Comparison of ENCODE assay signal across 11 cellular contexts in genomic region chr18:13377496-13377895, GRCh38.
DNase-seq lines count a peak whose midpoint lies in the region; ATAC-seq and TF ChIP-seq lines count a peak whose summit lies in the region.
"Had no signal": no experiment of that assay in that cellular context is flagged by ENCODE, and none has a peak within 500 bp of the region (broad histone marks: within the 10 kb centered on the region; RNA-seq: fewer than 3 reads in every experiment).

No MANE protein-coding gene starts in this region.

- no peaks in the 10 kb centered on the region for H3K9me3 ChIP-seq in CD4-positive, alpha-beta memory T cell (ENCODE audit: control insufficient read depth in 1 of 2, low read length in 2 of 2)
- no peaks in the 10 kb centered on the region for H3K9me3 ChIP-seq in right lobe of liver
- H3K9me3 ChIP-seq: SJSA1 had no signal

- CTCF ChIA-PET in CD4-positive, alpha-beta memory T cell (lab: Charles Lee; ENCODE audit: partially characterized antibody), result interaction anchor here (1.0 to 4.1 kb wide), 3 partner anchors 60 to 161 kb away, joined by 3 to 26 read pairs (median 4); no protein-coding TSS in a partner anchor
- CTCF ChIA-PET in activated CD8-positive, alpha-beta memory T cell treated with anti-CD3 and anti-CD28 coated beads, Interleukin-2, amount 10 ng/mL, durations not matched to agents 7 days and 5 days (lab: Charles Lee), result interaction anchor here (0.9 to 1.1 kb wide), 2 partner anchors 13 to 86 kb away, joined by 3 read pairs; no protein-coding TSS in a partner anchor

- intact Hi-C loops in CD4-positive, alpha-beta memory T cell (cut with micrococcal nuclease), result loop anchor here (1.0 to 5.0 kb wide), 6 partner anchors 59 to 350 kb away; partner anchors contain the start of genes FAM210A and RNMT
- intact Hi-C loops in right lobe of liver (cut with DNase I), result no loop called here

- H3K27me3 ChIP-seq in CD4-positive, alpha-beta memory T cell (ENCODE audit: insufficient read depth, low read length), result no peaks in the 10 kb centered on the region
- no peaks in the 10 kb centered on the region for H3K27me3 ChIP-seq in right lobe of liver
- H3K27me3 ChIP-seq: SJSA1 had no signal

- ATAC-seq in activated CD8-positive, alpha-beta memory T cell treated with anti-CD3 and anti-CD28 coated beads, Interleukin-2, amount 10 ng/mL, durations not matched to agents 7 days and 5 days, result no peak
- ATAC-seq in right lobe of liver, result peak in 3 of 4 donors; percentile 17 to 28 (median 23)

- H3K4me1 Mint-ChIP-seq in CD4-positive, alpha-beta memory T cell, result peaks cover 54 to 84% (median 72%) of the 10 kb centered on the region in 4 donors
- H3K4me1 Mint-ChIP-seq in activated CD8-positive, alpha-beta memory T cell treated with anti-CD3 and anti-CD28 coated beads, Interleukin-2, amount 10 ng/mL, durations not matched to agents 7 days and 5 days, result peaks cover 49% of the 10 kb centered on the region
- H3K4me1 Mint-ChIP-seq in HFFc6 (ENCODE audit: low read depth), result peaks cover 29% of the 10 kb centered on the region

- peak overlapping the region; percentile 37 to 91 (median 78) for H3K4me3 Mint-ChIP-seq in CD4-positive, alpha-beta memory T cell
- no peak overlapping the region for H3K4me3 Mint-ChIP-seq in activated CD8-positive, alpha-beta memory T cell treated with anti-CD3 and anti-CD28 coated beads, Interleukin-2, amount 10 ng/mL, durations not matched to agents 7 days and 5 days
- no peak overlapping the region for H3K4me3 Mint-ChIP-seq in HFFc6

- TF ChIP-seq CTCF in GM20000 (IDR thresholded peaks at IDR 0.05; ENCODE audit: extremely low read depth, missing control alignments) (no peak), right lobe of liver (IDR thresholded peaks at IDR 0.05) (no peak), HFFc6 (IDR thresholded peaks at IDR 0.05) (no peak), foreskin fibroblast (IDR thresholded peaks at IDR 0.05; ENCODE audit: low read depth, low read length) (no peak)

- H3K36me3 Mint-ChIP-seq in CD4-positive, alpha-beta memory T cell, result peaks cover 0 to 5% of the 10 kb centered on the region in 2 donors
- no peaks in the 10 kb centered on the region for H3K36me3 Mint-ChIP-seq in activated CD8-positive, alpha-beta memory T cell treated with anti-CD3 and anti-CD28 coated beads, Interleukin-2, amount 10 ng/mL, durations not matched to agents 7 days and 5 days
- H3K36me3 Mint-ChIP-seq in HFFc6 (ENCODE audit: low read depth), result no peaks in the 10 kb centered on the region

- TF ChIP-seq POLR2A in right lobe of liver (IDR thresholded peaks at IDR 0.05), result no peak

- 48% methylated on average over 3 of the region's 8 CpGs for WGBS in right lobe of liver (ENCODE audit: insufficient coverage, low coverage, low lambda C conversion rate, missing lambda C conversion rate)

- peaks cover 88% of the 10 kb centered on the region for H3K4me1 ChIP-seq in CD4-positive, alpha-beta memory T cell (ENCODE audit: insufficient read depth, low read length)
- H3K4me1 ChIP-seq in right lobe of liver, result peaks cover 0 to 14% (median 3%) of the 10 kb centered on the region in 4 donors

- peak in 4 of 5 donors; percentile 24 to 68 (median 46) for DNase-seq in CD4-positive, alpha-beta memory T cell
- DNase-seq in GM20000 (ENCODE audit: low spot score) (peak; percentile 25), right lobe of liver (no peak), SKM-1 treated with dmso at 0.1 percent for 144 hours (lab: John Stamatoyannopoulos, UW; ENCODE audit: unreplicated experiment) (no peak), HFFc6 (no peak), foreskin fibroblast (no peak), UCSD-AML1 (lab: John Stamatoyannopoulos, UW; ENCODE audit: unreplicated experiment) (no peak)
- DNase-seq in activated CD8-positive, alpha-beta memory T cell treated with anti-CD3 and anti-CD28 coated beads, Interleukin-2, amount 10 ng/mL, durations not matched to agents 7 days and 5 days, result no peak
- DNase-seq: GF-D8, NCI-H146 had no signal

- H3K9me3 Mint-ChIP-seq in CD4-positive, alpha-beta memory T cell, result no peaks in the 10 kb centered on the region
- no peaks in the 10 kb centered on the region for H3K9me3 Mint-ChIP-seq in activated CD8-positive, alpha-beta memory T cell treated with anti-CD3 and anti-CD28 coated beads, Interleukin-2, amount 10 ng/mL, durations not matched to agents 7 days and 5 days (ENCODE audit: low read depth)
- peaks cover 11% of the 10 kb centered on the region; the same call in 1 of the 2 replicates for H3K9me3 Mint-ChIP-seq in HFFc6

- H3K4me3 ChIP-seq in CD4-positive, alpha-beta memory T cell (ENCODE audit: low read length in 2 of 2), result peak overlapping the region; percentile 7 to 41
- H3K4me3 ChIP-seq in right lobe of liver (no peak overlapping the region), foreskin fibroblast (ENCODE audit: low read depth in 1 of 2, low read length in 2 of 2) (no peak overlapping the region)
- H3K4me3 ChIP-seq: SJSA1 had no signal

- no peaks in the 10 kb centered on the region for H3K27me3 Mint-ChIP-seq in CD4-positive, alpha-beta memory T cell
- H3K27me3 Mint-ChIP-seq in activated CD8-positive, alpha-beta memory T cell treated with anti-CD3 and anti-CD28 coated beads, Interleukin-2, amount 10 ng/mL, durations not matched to agents 7 days and 5 days, result peaks cover 3% of the 10 kb centered on the region
- H3K27me3 Mint-ChIP-seq in HFFc6 (ENCODE audit: insufficient read depth), result peaks cover 9% of the 10 kb centered on the region; the same call in 1 of the 2 replicates

- peak overlapping the region; percentile 76 for H3K27ac ChIP-seq in CD4-positive, alpha-beta memory T cell (ENCODE audit: low read depth, low read length)
- H3K27ac ChIP-seq in right lobe of liver, result no peak overlapping the region
- H3K27ac ChIP-seq: SJSA1 had no signal

- H3K36me3 ChIP-seq in CD4-positive, alpha-beta memory T cell (ENCODE audit: insufficient read depth, low read length), result no peaks in the 10 kb centered on the region
- no peaks in the 10 kb centered on the region for H3K36me3 ChIP-seq in right lobe of liver
- H3K36me3 ChIP-seq: SJSA1 had no signal

- POLR2A ChIA-PET in CD4-positive, alpha-beta memory T cell (lab: Charles Lee; ENCODE audit: partially characterized antibody), result interaction anchor here (0.8 to 8.6 kb wide), 11 partner anchors 11 to 235 kb away, joined by 3 to 97 read pairs (median 8); partner anchors contain the start of gene LDLRAD4

- peak overlapping the region; percentile 90 to 100 (median 99) for H3K27ac Mint-ChIP-seq in CD4-positive, alpha-beta memory T cell
- peak overlapping the region; percentile 77 for H3K27ac Mint-ChIP-seq in activated CD8-positive, alpha-beta memory T cell treated with anti-CD3 and anti-CD28 coated beads, Interleukin-2, amount 10 ng/mL, durations not matched to agents 7 days and 5 days
- H3K27ac Mint-ChIP-seq in HFFc6, result no peak overlapping the region

Comparison
In these comparisons a context has a peak if more than half of its experiments do, and no peak if none do; other contexts are left out.
1. DNase-seq: peak in CD4-positive, alpha-beta memory T cell (4 of 5) and GM20000 (single experiment); none in activated CD8-positive, alpha-beta memory T cell treated with anti-CD3 and anti-CD28 coated beads, Interleukin-2, amount 10 ng/mL, durations not matched to agents 7 days and 5 days (single experiment), right lobe of liver (0 of 3), SKM-1 treated with dmso at 0.1 percent for 144 hours (single experiment), HFFc6 (single experiment), foreskin fibroblast (0 of 2) and UCSD-AML1 (single experiment).
2. H3K4me3 ChIP-seq: peak in CD4-positive, alpha-beta memory T cell (2 of 2); none in right lobe of liver (0 of 3) and foreskin fibroblast (0 of 2).
3. H3K4me3 Mint-ChIP-seq: peak in CD4-positive, alpha-beta memory T cell (8 of 8); none in activated CD8-positive, alpha-beta memory T cell treated with anti-CD3 and anti-CD28 coated beads, Interleukin-2, amount 10 ng/mL, durations not matched to agents 7 days and 5 days (single experiment) and HFFc6 (single experiment).